In genomic region chr6:31769684-31770371, GRCh38 we compare ENCODE assay signal across 1 cellular context.
TF ChIP-seq lines count a peak whose summit lies in the region.

No MANE protein-coding gene starts in this region.

TF ChIP-seq in K562, 482 proteins besides CTCF, POLR2A, EP300 and RAD21 (continues in another document):
- TF ChIP-seq CREM (IDR thresholded peaks at IDR 0.05; ENCODE audit: low read depth), result peak; percentile 70
- 0 out of 2 replicates have a peak, but pooled peaks have one; percentile 78 for TF ChIP-seq CCAR2 (IDR thresholded peaks at IDR 0.05; ENCODE audit: low read depth, low read length)
- TF ChIP-seq LCOR (CRISPR knock-in tag; IDR thresholded peaks at IDR 0.05), result 0 out of 2 replicates have a peak, but pooled peaks have one; percentile 10
- TF ChIP-seq PPARD (CRISPR knock-in tag; IDR thresholded peaks at IDR 0.05), result no peak
- no peak for TF ChIP-seq ZNF695 (CRISPR knock-in tag; IDR thresholded peaks at IDR 0.05)
- peak in 2 of 3 experiments; percentile 61 to 77 for TF ChIP-seq YY1 (IDR thresholded peaks at IDR 0.05; ENCODE audit: borderline replicate concordance in 1 of 3, control insufficient read depth in 1 of 3, extremely low read depth in 1 of 3, insufficient read depth in 3 of 3, insufficient read length in 1 of 3, insufficient replicate concordance in 2 of 3, low read depth in 1 of 3, low read length in 2 of 3)
- peak; percentile 79; the same call in 1 of the 2 replicates for TF ChIP-seq ZC3H8 (IDR thresholded peaks at IDR 0.05)
- TF ChIP-seq, protein P1, sequence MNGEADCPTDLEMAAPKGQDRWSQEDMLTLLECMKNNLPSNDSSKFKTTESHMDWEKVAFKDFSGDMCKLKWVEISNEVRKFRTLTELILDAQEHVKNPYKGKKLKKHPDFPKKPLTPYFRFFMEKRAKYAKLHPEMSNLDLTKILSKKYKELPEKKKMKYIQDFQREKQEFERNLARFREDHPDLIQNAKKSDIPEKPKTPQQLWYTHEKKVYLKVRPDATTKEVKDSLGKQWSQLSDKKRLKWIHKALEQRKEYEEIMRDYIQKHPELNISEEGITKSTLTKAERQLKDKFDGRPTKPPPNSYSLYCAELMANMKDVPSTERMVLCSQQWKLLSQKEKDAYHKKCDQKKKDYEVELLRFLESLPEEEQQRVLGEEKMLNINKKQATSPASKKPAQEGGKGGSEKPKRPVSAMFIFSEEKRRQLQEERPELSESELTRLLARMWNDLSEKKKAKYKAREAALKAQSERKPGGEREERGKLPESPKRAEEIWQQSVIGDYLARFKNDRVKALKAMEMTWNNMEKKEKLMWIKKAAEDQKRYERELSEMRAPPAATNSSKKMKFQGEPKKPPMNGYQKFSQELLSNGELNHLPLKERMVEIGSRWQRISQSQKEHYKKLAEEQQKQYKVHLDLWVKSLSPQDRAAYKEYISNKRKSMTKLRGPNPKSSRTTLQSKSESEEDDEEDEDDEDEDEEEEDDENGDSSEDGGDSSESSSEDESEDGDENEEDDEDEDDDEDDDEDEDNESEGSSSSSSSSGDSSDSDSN (IDR thresholded peaks at IDR 0.05; ENCODE audit: borderline replicate concordance in 1 of 2, low read depth in 2 of 2, low read length in 2 of 2), result peak in 1 of 2 experiments; percentile 88; a peak in 1 of 4 replicates
- TF ChIP-seq NFIC (IDR thresholded peaks at IDR 0.05), result peak; percentile 53; the same call in 1 of the 2 replicates
- no peak for TF ChIP-seq ZNF274 (IDR thresholded peaks at IDR 0.05; ENCODE audit: borderline replicate concordance, low read depth, low read length)
- TF ChIP-seq, protein P2, sequence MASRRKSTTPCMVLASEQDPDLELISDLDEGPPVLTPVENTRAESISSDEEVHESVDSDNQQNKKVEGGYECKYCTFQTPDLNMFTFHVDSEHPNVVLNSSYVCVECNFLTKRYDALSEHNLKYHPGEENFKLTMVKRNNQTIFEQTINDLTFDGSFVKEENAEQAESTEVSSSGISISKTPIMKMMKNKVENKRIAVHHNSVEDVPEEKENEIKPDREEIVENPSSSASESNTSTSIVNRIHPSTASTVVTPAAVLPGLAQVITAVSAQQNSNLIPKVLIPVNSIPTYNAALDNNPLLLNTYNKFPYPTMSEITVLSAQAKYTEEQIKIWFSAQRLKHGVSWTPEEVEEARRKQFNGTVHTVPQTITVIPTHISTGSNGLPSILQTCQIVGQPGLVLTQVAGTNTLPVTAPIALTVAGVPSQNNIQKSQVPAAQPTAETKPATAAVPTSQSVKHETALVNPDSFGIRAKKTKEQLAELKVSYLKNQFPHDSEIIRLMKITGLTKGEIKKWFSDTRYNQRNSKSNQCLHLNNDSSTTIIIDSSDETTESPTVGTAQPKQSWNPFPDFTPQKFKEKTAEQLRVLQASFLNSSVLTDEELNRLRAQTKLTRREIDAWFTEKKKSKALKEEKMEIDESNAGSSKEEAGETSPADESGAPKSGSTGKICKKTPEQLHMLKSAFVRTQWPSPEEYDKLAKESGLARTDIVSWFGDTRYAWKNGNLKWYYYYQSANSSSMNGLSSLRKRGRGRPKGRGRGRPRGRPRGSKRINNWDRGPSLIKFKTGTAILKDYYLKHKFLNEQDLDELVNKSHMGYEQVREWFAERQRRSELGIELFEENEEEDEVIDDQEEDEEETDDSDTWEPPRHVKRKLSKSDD (conservative IDR thresholded peaks at IDR 0.05; ENCODE audit: low read length), result peak; percentile 82
- TF ChIP-seq KLF1 (tag; IDR thresholded peaks at IDR 0.05), result peak; percentile 76; the same call in 1 of the 2 replicates
- no peak; the same call in 1 of the 2 replicates for TF ChIP-seq PURB (CRISPR knock-in tag; IDR thresholded peaks at IDR 0.05; ENCODE audit: low read depth)
- TF ChIP-seq POLR2G (IDR thresholded peaks at IDR 0.05; ENCODE audit: low read depth, low read length), result no peak
- TF ChIP-seq HDAC1 (IDR thresholded peaks at IDR 0.05), result peak in 1 of 2 experiments; percentile 78; a peak in 1 of 4 replicates
- TF ChIP-seq STAT5B (CRISPR knock-in tag; IDR thresholded peaks at IDR 0.05), result no peak
- TF ChIP-seq XRCC5 (IDR thresholded peaks at IDR 0.05; ENCODE audit: low read depth, low read length), result peak; percentile 99
- peak; percentile 93; the same call in 1 of the 2 replicates for TF ChIP-seq NR4A1 (CRISPR knock-in tag; IDR thresholded peaks at IDR 0.05)
- TF ChIP-seq NR4A1 (tag; IDR thresholded peaks at IDR 0.05), result 0 out of 2 replicates have a peak, but pooled peaks have one; percentile 30
- peak; percentile 25 for TF ChIP-seq SMAD1 (IDR thresholded peaks at IDR 0.05; ENCODE audit: low read depth, low read length, partially characterized antibody)
- TF ChIP-seq AFF1 (IDR thresholded peaks at IDR 0.05; ENCODE audit: low read depth in 1 of 2, partially characterized antibody in 2 of 2), result peak in 1 of 2 experiments; percentile 58
- no peak for TF ChIP-seq ZNF175 (CRISPR knock-in tag; IDR thresholded peaks at IDR 0.05; ENCODE audit: low read depth)
- TF ChIP-seq NEUROD1 (IDR thresholded peaks at IDR 0.05; ENCODE audit: borderline replicate concordance, low read depth, low read length, partially characterized antibody), result peak; percentile 73
- no peak for TF ChIP-seq RBFOX2 (IDR thresholded peaks at IDR 0.05; ENCODE audit: low read depth, low read length)
- no peak for TF ChIP-seq RBM17 (IDR thresholded peaks at IDR 0.05; ENCODE audit: borderline replicate concordance, low read depth, low read length)
- peak; percentile 60 for TF ChIP-seq ARID1B (IDR thresholded peaks at IDR 0.05)
- TF ChIP-seq ZNF184 (CRISPR knock-in tag; IDR thresholded peaks at IDR 0.05), result no peak
- TF ChIP-seq, protein P3, sequence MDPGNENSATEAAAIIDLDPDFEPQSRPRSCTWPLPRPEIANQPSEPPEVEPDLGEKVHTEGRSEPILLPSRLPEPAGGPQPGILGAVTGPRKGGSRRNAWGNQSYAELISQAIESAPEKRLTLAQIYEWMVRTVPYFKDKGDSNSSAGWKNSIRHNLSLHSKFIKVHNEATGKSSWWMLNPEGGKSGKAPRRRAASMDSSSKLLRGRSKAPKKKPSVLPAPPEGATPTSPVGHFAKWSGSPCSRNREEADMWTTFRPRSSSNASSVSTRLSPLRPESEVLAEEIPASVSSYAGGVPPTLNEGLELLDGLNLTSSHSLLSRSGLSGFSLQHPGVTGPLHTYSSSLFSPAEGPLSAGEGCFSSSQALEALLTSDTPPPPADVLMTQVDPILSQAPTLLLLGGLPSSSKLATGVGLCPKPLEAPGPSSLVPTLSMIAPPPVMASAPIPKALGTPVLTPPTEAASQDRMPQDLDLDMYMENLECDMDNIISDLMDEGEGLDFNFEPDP (CRISPR knock-in tag; IDR thresholded peaks at IDR 0.05), result 0 out of 2 replicates have a peak, but pooled peaks have one; percentile 25
- no peak for TF ChIP-seq HOXB6 (CRISPR knock-in tag; IDR thresholded peaks at IDR 0.05; ENCODE audit: borderline replicate concordance)
- TF ChIP-seq, protein P4, sequence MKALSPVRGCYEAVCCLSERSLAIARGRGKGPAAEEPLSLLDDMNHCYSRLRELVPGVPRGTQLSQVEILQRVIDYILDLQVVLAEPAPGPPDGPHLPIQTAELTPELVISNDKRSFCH (CRISPR knock-in tag; IDR thresholded peaks at IDR 0.05), result no peak
- TF ChIP-seq, protein P4 (tag; IDR thresholded peaks at IDR 0.05), result peak; percentile 71; the same call in 1 of the 2 replicates
- TF ChIP-seq ZNF217 (CRISPR knock-in tag; IDR thresholded peaks at IDR 0.05), result 0 out of 2 replicates have a peak, but pooled peaks have one; percentile 39
- TF ChIP-seq, protein P5, sequence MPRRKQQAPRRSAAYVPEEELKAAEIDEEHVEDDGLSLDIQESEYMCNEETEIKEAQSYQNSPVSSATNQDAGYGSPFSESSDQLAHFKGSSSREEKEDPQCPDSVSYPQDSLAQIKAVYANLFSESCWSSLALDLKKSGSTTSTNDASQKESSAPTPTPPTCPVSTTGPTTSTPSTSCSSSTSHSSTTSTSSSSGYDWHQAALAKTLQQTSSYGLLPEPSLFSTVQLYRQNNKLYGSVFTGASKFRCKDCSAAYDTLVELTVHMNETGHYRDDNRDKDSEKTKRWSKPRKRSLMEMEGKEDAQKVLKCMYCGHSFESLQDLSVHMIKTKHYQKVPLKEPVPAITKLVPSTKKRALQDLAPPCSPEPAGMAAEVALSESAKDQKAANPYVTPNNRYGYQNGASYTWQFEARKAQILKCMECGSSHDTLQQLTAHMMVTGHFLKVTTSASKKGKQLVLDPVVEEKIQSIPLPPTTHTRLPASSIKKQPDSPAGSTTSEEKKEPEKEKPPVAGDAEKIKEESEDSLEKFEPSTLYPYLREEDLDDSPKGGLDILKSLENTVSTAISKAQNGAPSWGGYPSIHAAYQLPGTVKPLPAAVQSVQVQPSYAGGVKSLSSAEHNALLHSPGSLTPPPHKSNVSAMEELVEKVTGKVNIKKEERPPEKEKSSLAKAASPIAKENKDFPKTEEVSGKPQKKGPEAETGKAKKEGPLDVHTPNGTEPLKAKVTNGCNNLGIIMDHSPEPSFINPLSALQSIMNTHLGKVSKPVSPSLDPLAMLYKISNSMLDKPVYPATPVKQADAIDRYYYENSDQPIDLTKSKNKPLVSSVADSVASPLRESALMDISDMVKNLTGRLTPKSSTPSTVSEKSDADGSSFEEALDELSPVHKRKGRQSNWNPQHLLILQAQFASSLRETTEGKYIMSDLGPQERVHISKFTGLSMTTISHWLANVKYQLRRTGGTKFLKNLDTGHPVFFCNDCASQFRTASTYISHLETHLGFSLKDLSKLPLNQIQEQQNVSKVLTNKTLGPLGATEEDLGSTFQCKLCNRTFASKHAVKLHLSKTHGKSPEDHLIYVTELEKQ (CRISPR knock-in tag; IDR thresholded peaks at IDR 0.05), result no peak
- peak; percentile 78 for TF ChIP-seq ZKSCAN1 (IDR thresholded peaks at IDR 0.05; ENCODE audit: low read depth, low read length)
- TF ChIP-seq ZFX (CRISPR knock-in tag; IDR thresholded peaks at IDR 0.05), result peak; percentile 39; the same call in 1 of the 2 replicates
- TF ChIP-seq, protein P6, sequence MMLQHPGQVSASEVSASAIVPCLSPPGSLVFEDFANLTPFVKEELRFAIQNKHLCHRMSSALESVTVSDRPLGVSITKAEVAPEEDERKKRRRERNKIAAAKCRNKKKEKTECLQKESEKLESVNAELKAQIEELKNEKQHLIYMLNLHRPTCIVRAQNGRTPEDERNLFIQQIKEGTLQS (IDR thresholded peaks at IDR 0.05), result no peak
- TF ChIP-seq, protein P6 (CRISPR knock-in tag; conservative IDR thresholded peaks at IDR 0.05), result peak; percentile 69; the same call in 1 of the 2 replicates
- TF ChIP-seq TCF7 (IDR thresholded peaks at IDR 0.05; ENCODE audit: borderline replicate concordance), result 0 out of 2 replicates have a peak, but pooled peaks have one; percentile 33
- TF ChIP-seq BRD4 (IDR thresholded peaks at IDR 0.05), result 0 out of 2 replicates have a peak, but pooled peaks have one; percentile 58
- no peak for TF ChIP-seq ZNF311 (CRISPR knock-in tag; IDR thresholded peaks at IDR 0.05)
- TF ChIP-seq NR2C2 (CRISPR knock-in tag; IDR thresholded peaks at IDR 0.05), result 0 out of 2 replicates have a peak, but pooled peaks have one; percentile 47
- TF ChIP-seq NR2C2 (tag; IDR thresholded peaks at IDR 0.05), result no peak
- 0 out of 2 replicates have a peak, but pooled peaks have one; percentile 14 for TF ChIP-seq ZNF57 (CRISPR knock-in tag; IDR thresholded peaks at IDR 0.05)
- no peak for TF ChIP-seq RFX7 (CRISPR knock-in tag; IDR thresholded peaks at IDR 0.05)
- TF ChIP-seq, protein P7, sequence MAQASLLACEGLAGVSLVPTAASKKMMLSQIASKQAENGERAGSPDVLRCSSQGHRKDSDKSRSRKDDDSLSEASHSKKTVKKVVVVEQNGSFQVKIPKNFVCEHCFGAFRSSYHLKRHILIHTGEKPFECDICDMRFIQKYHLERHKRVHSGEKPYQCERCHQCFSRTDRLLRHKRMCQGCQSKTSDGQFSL (CRISPR knock-in tag; IDR thresholded peaks at IDR 0.05), result peak; percentile 89
- TF ChIP-seq, protein P7 (tag; IDR thresholded peaks at IDR 0.05), result no peak
- peak in 1 of 2 experiments; percentile 91; a peak in 2 of 4 replicates for TF ChIP-seq KDM4B (IDR thresholded peaks at IDR 0.05; ENCODE audit: borderline replicate concordance in 2 of 2, low read depth in 1 of 2)
